Comparison of ENCODE assay signal across 13 cellular contexts in genomic region chr11:71139516-71140205, GRCh38.
DNase-seq lines count a peak whose midpoint lies in the region; ATAC-seq and TF ChIP-seq lines count a peak whose summit lies in the region.
"Had no signal": no experiment of that assay in that cellular context is flagged by ENCODE, and none has a peak within 500 bp of the region (broad histone marks: within the 10 kb centered on the region; RNA-seq: fewer than 3 reads in every experiment).

No MANE protein-coding gene starts in this region.

- H3K4me1 ChIP-seq in PC-3 (ENCODE audit: insufficient read depth, low read length): no peaks in the 10 kb centered on the region
- H3K4me1 ChIP-seq: gastrocnemius medialis had no signal

- POLR2A ChIA-PET in PC-3 (lab: Charles Lee; ENCODE audit: unreplicated experiment): interaction anchor here (0.6 kb wide), 1 partner anchor 339 kb away, joined by 3 read pairs; no protein-coding TSS in a partner anchor

- intact Hi-C loops in PC-3 (cut with micrococcal nuclease) (no loop called here), head of caudate nucleus (cut with DNase I) (no loop called here), posterior cingulate gyrus (cut with DNase I) (no loop called here)

- peaks cover 19% of the 10 kb centered on the region for H3K27me3 Mint-ChIP-seq in chondrocyte (ENCODE audit: low read depth)

- DNase-seq in C1 segment of cervical spinal cord (lab: John Stamatoyannopoulos, UW): peak in 13 of 14 donors; percentile 15 to 91 (median 86)
- no peak for DNase-seq in PC-3
- DNase-seq in head of caudate nucleus: peak; percentile 83 to 99 (median 94)
- peak; percentile 84 to 98 (median 92) for DNase-seq in posterior cingulate gyrus
- DNase-seq in chondrocyte (ENCODE audit: low spot score): no peak
- DNase-seq in ACHN: no peak
- no peak for DNase-seq in stimulated activated effector memory CD8-positive, alpha-beta T cell treated with anti-CD3 and anti-CD28 coated beads, Interleukin-12 subunit alpha, Interleukin-12 subunit beta, amount 100 ng/mL, for 72 hours (ENCODE audit: low spot score in 2 of 2)
- DNase-seq in stimulated activated CD4-positive, alpha-beta T cell treated with anti-CD3 and anti-CD28 coated beads, Interleukin-2, amount 100 ng/mL, for 48 hours: no peak
- DNase-seq: activated CD4-positive, alpha-beta T cell treated with anti-CD3 and anti-CD28 coated beads for 48 hours; activated naive CD8-positive, alpha-beta T cell treated with anti-CD3 and anti-CD28 coated beads, Interleukin-2, amount 50 U/mL, for 24 hours; gastrocnemius medialis; MV-4-11; naive thymus-derived CD8-positive, alpha-beta T cell had no signal

- H3K27ac ChIP-seq in PC-3 (ENCODE audit: low read length): no peak overlapping the region
- H3K27ac ChIP-seq: gastrocnemius medialis had no signal

- in situ Hi-C loops in ACHN (cut with HindIII; ENCODE audit: low pct_ligation_motif_present, low pct_unique_long_range_greater_than_20kb, low sequenced_read_pairs): no loop called here

- ATAC-seq in PC-3: peak; percentile 54
- no peak for ATAC-seq in stimulated activated effector memory CD8-positive, alpha-beta T cell treated with anti-CD3 and anti-CD28 coated beads, Interleukin-12 subunit alpha, Interleukin-12 subunit beta, amount 100 ng/mL, for 72 hours
- ATAC-seq: activated naive CD8-positive, alpha-beta T cell treated with anti-CD3 and anti-CD28 coated beads, Interleukin-2, amount 50 U/mL, for 24 hours; naive thymus-derived CD8-positive, alpha-beta T cell had no signal

- H3K79me2 ChIP-seq in PC-3 (ENCODE audit: low read length): no peaks in the 10 kb centered on the region

- H3K36me3 ChIP-seq in PC-3 (ENCODE audit: low read depth, low read length): no peaks in the 10 kb centered on the region
- H3K36me3 ChIP-seq: gastrocnemius medialis had no signal

- H3K4me2 ChIP-seq in PC-3 (ENCODE audit: low read length): no peak overlapping the region

- H2AFZ ChIP-seq in PC-3 (ENCODE audit: low read length): no peak overlapping the region

- BruUV-seq in PC-3 (replicated peaks; lab: Mats Ljungman, UMichigan): no TSS peak

- peaks cover 9% of the 10 kb centered on the region for H3K9me3 Mint-ChIP-seq in chondrocyte (ENCODE audit: low read depth)
- H3K9me3 Mint-ChIP-seq in stimulated activated effector memory CD8-positive, alpha-beta T cell treated with anti-CD3 and anti-CD28 coated beads, Interleukin-12 subunit alpha, Interleukin-12 subunit beta, amount 100 ng/mL, for 72 hours: no peaks in the 10 kb centered on the region
- H3K9me3 Mint-ChIP-seq: activated naive CD8-positive, alpha-beta T cell treated with anti-CD3 and anti-CD28 coated beads, Interleukin-2, amount 50 U/mL, for 24 hours had no signal

- no peaks in the 10 kb centered on the region for H4K20me1 ChIP-seq in PC-3 (ENCODE audit: low read length)

- no peak for TF ChIP-seq CTCF in PC-3 (conservative IDR thresholded peaks at IDR 0.05; ENCODE audit: low read depth, low read length)
- no peak for TF ChIP-seq CTCF in chondrocyte (IDR thresholded peaks at IDR 0.05)

- no peak overlapping the region for H3K4me3 ChIP-seq in PC-3 (ENCODE audit: low read length)
- H3K4me3 ChIP-seq: gastrocnemius medialis had no signal

- H3K27me3 ChIP-seq in PC-3 (ENCODE audit: low read length): no peaks in the 10 kb centered on the region
- H3K27me3 ChIP-seq: gastrocnemius medialis had no signal

- H3K4me3 Mint-ChIP-seq in chondrocyte (ENCODE audit: unreplicated experiment): no peak overlapping the region
- H3K4me3 Mint-ChIP-seq in stimulated activated effector memory CD8-positive, alpha-beta T cell treated with anti-CD3 and anti-CD28 coated beads, Interleukin-12 subunit alpha, Interleukin-12 subunit beta, amount 100 ng/mL, for 72 hours: no peak overlapping the region
- H3K4me3 Mint-ChIP-seq: activated naive CD8-positive, alpha-beta T cell treated with anti-CD3 and anti-CD28 coated beads, Interleukin-2, amount 50 U/mL, for 24 hours; naive thymus-derived CD8-positive, alpha-beta T cell had no signal

- no peak overlapping the region for H3K9ac ChIP-seq in PC-3 (ENCODE audit: low read length)

- no peak overlapping the region for H3K27ac Mint-ChIP-seq in chondrocyte (ENCODE audit: unreplicated experiment)
- H3K27ac Mint-ChIP-seq in stimulated activated effector memory CD8-positive, alpha-beta T cell treated with anti-CD3 and anti-CD28 coated beads, Interleukin-12 subunit alpha, Interleukin-12 subunit beta, amount 100 ng/mL, for 72 hours: no peak overlapping the region
- H3K27ac Mint-ChIP-seq: activated naive CD8-positive, alpha-beta T cell treated with anti-CD3 and anti-CD28 coated beads, Interleukin-2, amount 50 U/mL, for 24 hours; naive thymus-derived CD8-positive, alpha-beta T cell had no signal

- no peaks in the 10 kb centered on the region for H3F3A ChIP-seq in PC-3 (ENCODE audit: low read length, unreplicated experiment)

- H3K4me1 Mint-ChIP-seq in chondrocyte (ENCODE audit: low read depth): peaks cover 17% of the 10 kb centered on the region
- H3K4me1 Mint-ChIP-seq in stimulated activated effector memory CD8-positive, alpha-beta T cell treated with anti-CD3 and anti-CD28 coated beads, Interleukin-12 subunit alpha, Interleukin-12 subunit beta, amount 100 ng/mL, for 72 hours: no peaks in the 10 kb centered on the region
- H3K4me1 Mint-ChIP-seq: activated naive CD8-positive, alpha-beta T cell treated with anti-CD3 and anti-CD28 coated beads, Interleukin-2, amount 50 U/mL, for 24 hours; naive thymus-derived CD8-positive, alpha-beta T cell had no signal

- CTCF ChIA-PET in PC-3 (lab: Charles Lee): no interaction called here

- no peaks in the 10 kb centered on the region for H3K9me3 ChIP-seq in PC-3 (ENCODE audit: low read length)
- H3K9me3 ChIP-seq: gastrocnemius medialis had no signal

- H3K9me2 ChIP-seq in PC-3 (replicated peaks; ENCODE audit: low read length): no peaks in the 10 kb centered on the region

- peaks cover 2% of the 10 kb centered on the region for H3K36me3 Mint-ChIP-seq in chondrocyte (ENCODE audit: low read depth)
- no peaks in the 10 kb centered on the region for H3K36me3 Mint-ChIP-seq in stimulated activated effector memory CD8-positive, alpha-beta T cell treated with anti-CD3 and anti-CD28 coated beads, Interleukin-12 subunit alpha, Interleukin-12 subunit beta, amount 100 ng/mL, for 72 hours
- H3K36me3 Mint-ChIP-seq: naive thymus-derived CD8-positive, alpha-beta T cell had no signal

Comparison
In these comparisons a context has a peak if more than half of its experiments do, and no peak if none do; other contexts are left out.
1. DNase-seq: peak in C1 segment of cervical spinal cord (13 of 14), head of caudate nucleus (42 of 42) and posterior cingulate gyrus (10 of 10); none in PC-3 (single experiment), chondrocyte (single experiment), ACHN (single experiment), stimulated activated effector memory CD8-positive, alpha-beta T cell treated with anti-CD3 and anti-CD28 coated beads, Interleukin-12 subunit alpha, Interleukin-12 subunit beta, amount 100 ng/mL, for 72 hours (0 of 2) and stimulated activated CD4-positive, alpha-beta T cell treated with anti-CD3 and anti-CD28 coated beads, Interleukin-2, amount 100 ng/mL, for 48 hours (0 of 2).